In the genomic region with DNA sequence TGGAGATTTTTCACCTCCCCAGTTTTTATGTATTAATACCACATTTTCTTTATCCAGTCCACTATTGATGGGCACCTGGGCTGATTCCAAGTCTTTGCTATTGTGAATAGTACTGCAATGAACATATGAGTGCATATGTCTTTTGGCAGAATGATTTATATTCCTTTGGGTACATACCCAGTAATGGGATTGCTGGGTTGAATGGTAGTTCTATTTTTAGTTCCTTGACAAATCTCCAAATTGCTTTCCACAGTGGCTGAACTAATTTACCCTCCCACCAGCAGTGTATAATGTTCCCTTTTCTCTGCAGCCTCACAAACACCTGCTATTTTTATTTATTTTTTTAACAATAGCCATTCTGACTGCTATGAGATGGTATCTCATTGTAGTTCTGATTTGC, we compare ENCODE assay signal across 1 cellular context.
TF ChIP-seq lines count a peak whose summit lies in the region.

No MANE protein-coding gene starts in this region.

TF ChIP-seq in GM23338, 12 proteins besides CTCF, POLR2A, EP300 and RAD21 (continued from another document):
- TF ChIP-seq, protein P1, sequence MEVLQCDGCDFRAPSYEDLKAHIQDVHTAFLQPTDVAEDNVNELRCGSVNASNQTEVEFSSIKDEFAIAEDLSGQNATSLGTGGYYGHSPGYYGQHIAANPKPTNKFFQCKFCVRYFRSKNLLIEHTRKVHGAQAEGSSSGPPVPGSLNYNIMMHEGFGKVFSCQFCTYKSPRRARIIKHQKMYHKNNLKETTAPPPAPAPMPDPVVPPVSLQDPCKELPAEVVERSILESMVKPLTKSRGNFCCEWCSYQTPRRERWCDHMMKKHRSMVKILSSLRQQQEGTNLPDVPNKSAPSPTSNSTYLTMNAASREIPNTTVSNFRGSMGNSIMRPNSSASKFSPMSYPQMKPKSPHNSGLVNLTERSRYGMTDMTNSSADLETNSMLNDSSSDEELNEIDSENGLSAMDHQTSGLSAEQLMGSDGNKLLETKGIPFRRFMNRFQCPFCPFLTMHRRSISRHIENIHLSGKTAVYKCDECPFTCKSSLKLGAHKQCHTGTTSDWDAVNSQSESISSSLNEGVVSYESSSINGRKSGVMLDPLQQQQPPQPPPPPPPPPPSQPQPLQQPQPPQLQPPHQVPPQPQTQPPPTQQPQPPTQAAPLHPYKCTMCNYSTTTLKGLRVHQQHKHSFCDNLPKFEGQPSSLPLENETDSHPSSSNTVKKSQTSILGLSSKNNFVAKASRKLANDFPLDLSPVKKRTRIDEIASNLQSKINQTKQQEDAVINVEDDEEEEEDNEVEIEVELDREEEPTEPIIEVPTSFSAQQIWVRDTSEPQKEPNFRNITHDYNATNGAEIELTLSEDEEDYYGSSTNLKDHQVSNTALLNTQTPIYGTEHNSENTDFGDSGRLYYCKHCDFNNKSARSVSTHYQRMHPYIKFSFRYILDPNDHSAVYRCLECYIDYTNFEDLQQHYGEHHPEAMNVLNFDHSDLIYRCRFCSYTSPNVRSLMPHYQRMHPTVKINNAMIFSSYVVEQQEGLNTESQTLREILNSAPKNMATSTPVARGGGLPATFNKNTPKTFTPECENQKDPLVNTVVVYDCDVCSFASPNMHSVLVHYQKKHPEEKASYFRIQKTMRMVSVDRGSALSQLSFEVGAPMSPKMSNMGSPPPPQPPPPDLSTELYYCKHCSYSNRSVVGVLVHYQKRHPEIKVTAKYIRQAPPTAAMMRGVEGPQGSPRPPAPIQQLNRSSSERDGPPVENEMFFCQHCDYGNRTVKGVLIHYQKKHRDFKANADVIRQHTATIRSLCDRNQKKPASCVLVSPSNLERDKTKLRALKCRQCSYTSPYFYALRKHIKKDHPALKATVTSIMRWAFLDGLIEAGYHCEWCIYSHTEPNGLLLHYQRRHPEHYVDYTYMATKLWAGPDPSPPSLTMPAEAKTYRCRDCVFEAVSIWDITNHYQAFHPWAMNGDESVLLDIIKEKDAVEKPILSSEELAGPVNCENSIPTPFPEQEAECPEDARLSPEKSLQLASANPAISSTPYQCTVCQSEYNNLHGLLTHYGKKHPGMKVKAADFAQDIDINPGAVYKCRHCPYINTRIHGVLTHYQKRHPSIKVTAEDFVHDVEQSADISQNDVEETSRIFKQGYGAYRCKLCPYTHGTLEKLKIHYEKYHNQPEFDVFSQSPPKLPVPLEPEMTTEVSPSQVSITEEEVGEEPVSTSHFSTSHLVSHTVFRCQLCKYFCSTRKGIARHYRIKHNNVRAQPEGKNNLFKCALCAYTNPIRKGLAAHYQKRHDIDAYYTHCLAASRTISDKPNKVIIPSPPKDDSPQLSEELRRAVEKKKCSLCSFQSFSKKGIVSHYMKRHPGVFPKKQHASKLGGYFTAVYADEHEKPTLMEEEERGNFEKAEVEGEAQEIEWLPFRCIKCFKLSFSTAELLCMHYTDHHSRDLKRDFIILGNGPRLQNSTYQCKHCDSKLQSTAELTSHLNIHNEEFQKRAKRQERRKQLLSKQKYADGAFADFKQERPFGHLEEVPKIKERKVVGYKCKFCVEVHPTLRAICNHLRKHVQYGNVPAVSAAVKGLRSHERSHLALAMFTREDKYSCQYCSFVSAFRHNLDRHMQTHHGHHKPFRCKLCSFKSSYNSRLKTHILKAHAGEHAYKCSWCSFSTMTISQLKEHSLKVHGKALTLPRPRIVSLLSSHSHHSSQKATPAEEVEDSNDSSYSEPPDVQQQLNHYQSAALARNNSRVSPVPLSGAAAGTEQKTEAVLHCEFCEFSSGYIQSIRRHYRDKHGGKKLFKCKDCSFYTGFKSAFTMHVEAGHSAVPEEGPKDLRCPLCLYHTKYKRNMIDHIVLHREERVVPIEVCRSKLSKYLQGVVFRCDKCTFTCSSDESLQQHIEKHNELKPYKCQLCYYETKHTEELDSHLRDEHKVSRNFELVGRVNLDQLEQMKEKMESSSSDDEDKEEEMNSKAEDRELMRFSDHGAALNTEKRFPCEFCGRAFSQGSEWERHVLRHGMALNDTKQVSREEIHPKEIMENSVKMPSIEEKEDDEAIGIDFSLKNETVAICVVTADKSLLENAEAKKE (CRISPR knock-in tag; IDR thresholded peaks at IDR 0.05): no peak
- TF ChIP-seq STAT1 (IDR thresholded peaks at IDR 0.05; ENCODE audit: unreplicated experiment) (no peak), POLR2AphosphoS5 (IDR thresholded peaks at IDR 0.05; ENCODE audit: low read depth) (no peak), ZNF331 (CRISPR knock-in tag; IDR thresholded peaks at IDR 0.05; ENCODE audit: low read depth) (no peak), ZNF114 (CRISPR knock-in tag; IDR thresholded peaks at IDR 0.05) (no peak)
- TF ChIP-seq, protein P2, sequence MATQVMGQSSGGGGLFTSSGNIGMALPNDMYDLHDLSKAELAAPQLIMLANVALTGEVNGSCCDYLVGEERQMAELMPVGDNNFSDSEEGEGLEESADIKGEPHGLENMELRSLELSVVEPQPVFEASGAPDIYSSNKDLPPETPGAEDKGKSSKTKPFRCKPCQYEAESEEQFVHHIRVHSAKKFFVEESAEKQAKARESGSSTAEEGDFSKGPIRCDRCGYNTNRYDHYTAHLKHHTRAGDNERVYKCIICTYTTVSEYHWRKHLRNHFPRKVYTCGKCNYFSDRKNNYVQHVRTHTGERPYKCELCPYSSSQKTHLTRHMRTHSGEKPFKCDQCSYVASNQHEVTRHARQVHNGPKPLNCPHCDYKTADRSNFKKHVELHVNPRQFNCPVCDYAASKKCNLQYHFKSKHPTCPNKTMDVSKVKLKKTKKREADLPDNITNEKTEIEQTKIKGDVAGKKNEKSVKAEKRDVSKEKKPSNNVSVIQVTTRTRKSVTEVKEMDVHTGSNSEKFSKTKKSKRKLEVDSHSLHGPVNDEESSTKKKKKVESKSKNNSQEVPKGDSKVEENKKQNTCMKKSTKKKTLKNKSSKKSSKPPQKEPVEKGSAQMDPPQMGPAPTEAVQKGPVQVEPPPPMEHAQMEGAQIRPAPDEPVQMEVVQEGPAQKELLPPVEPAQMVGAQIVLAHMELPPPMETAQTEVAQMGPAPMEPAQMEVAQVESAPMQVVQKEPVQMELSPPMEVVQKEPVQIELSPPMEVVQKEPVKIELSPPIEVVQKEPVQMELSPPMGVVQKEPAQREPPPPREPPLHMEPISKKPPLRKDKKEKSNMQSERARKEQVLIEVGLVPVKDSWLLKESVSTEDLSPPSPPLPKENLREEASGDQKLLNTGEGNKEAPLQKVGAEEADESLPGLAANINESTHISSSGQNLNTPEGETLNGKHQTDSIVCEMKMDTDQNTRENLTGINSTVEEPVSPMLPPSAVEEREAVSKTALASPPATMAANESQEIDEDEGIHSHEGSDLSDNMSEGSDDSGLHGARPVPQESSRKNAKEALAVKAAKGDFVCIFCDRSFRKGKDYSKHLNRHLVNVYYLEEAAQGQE (IDR thresholded peaks at IDR 0.05; ENCODE audit: unreplicated experiment): no peak
